In genomic region chr7:3951656-3952055, GRCh38 we compare ENCODE assay signal across 10 cellular contexts.
"Had no signal": no experiment of that assay in that cellular context is flagged by ENCODE, and none has a peak within 500 bp of the region (broad histone marks: within the 10 kb centered on the region; RNA-seq: fewer than 3 reads in every experiment).

No MANE protein-coding gene starts in this region.

- H3K4me1 ChIP-seq: HAP-1 had no signal

- H3K4me3 ChIP-seq: GM23248, GM23338, HAP-1 had no signal

- H3K4me2 ChIP-seq: GM23338 had no signal

- H2AFZ ChIP-seq: GM23248, GM23338 had no signal

- H3K9me3 ChIP-seq: HAP-1 had no signal

- H3K36me3 ChIP-seq: HAP-1 had no signal

- H3K27ac Mint-ChIP-seq: GM23338, H9, HFFc6 had no signal

- H3K4me1 Mint-ChIP-seq: GM23338, H9 had no signal

- H3K9ac ChIP-seq: GM23248 had no signal

- H3K27ac ChIP-seq: GM23248 had no signal

- DNase-seq: GM23248, GOT3, H7, H9, HCEC 1CT, HFFc6 had no signal

- FAIRE-seq: H1, H54 had no signal

- H3K4me3 Mint-ChIP-seq: GM23338, H9, HFFc6 had no signal

- H3K9me3 Mint-ChIP-seq: GM23338, H9 had no signal
